ENCODE assay signal across 8 cellular contexts in the genomic region with DNA sequence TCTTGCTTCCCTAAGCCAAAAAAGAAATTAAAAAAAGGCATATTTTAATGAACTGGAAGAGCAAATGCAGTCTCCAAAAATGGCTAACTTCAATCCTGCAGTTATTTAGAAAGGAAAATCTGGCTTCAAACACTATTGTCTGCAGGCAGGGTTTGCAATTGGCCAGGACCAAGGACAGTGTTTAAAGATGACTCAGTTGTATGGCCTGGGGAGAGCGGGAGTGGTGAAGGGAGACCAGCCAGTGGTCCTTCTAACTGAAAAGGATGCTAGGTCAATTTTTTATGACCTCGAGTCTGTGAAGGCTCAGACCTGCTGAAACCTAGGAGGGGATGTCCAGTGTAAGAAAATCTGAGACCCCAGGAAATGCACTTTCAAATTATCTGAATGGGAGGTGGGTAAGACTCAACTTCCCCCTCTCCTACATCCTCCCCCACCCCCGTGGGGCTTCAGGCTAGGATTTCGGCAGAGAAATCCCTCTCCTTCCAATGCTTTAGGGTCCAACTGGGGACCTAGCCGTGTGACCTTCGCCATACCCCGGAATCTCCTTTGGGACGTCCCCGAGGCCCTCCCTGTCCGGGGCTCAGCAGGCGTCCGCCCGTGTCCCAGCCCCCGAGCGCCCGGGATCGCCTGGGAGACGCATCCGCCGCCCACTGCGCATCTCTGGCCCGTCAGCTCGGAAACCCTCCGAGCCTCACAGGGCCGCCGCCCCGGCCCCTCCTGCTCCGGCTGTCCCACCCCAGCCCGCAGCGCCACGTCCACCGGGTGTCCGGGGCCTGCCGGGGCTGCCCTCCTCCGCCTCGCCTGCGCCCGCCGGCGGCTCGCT. TPM values are rescaled to one million over a fixed set of nuclear protein-coding genes. Genes with fewer than 3 reads are reported as not detected.
DNase-seq lines count a peak whose midpoint lies in the region; ATAC-seq, FAIRE-seq and TF ChIP-seq lines count a peak whose summit lies in the region.

No MANE protein-coding gene starts in this region.

- FAIRE-seq in bronchial epithelial cell (lab: Jason Lieb, UNC): no peak

- TF ChIP-seq CTCF in GM12875 (IDR thresholded peaks at IDR 0.05; ENCODE audit: borderline replicate concordance, insufficient read depth, low read depth, low read length) (no peak), bronchial epithelial cell (IDR thresholded peaks at IDR 0.05; ENCODE audit: insufficient read depth, low read length, severe bottlenecking) (no peak)

- peak overlapping the region; percentile 35 for H3K4me3 ChIP-seq in GM12875 (ENCODE audit: low read depth, low read length)
- H3K4me3 ChIP-seq in bronchial epithelial cell (ENCODE audit: low read depth, low read length): peak overlapping the region; percentile 6

- peak; percentile 25 for ATAC-seq in HG02840 (IDR thresholded peaks at IDR 0.05; ENCODE audit: low FRiP score, unreplicated experiment)

- peaks cover 8% of the 10 kb centered on the region for H3K27me3 ChIP-seq in bronchial epithelial cell (ENCODE audit: control insufficient read depth, insufficient read depth, low read length)

- DNase-seq in ACHN (peak; percentile 48), NCI-H526 (lab: John Stamatoyannopoulos, UW) (peak; percentile 34 to 94), bronchial epithelial cell (ENCODE audit: low read depth) (peak; percentile 34), kidney tubule cell (ENCODE audit: low spot score) (peak; percentile 42), NK-92 (lab: John Stamatoyannopoulos, UW; ENCODE audit: unreplicated experiment) (no peak)
- DNase-seq in stimulated activated naive CD4-positive, alpha-beta T cell treated with Interleukin-2 at 50 U/mL for 16 hours (lab: John Stamatoyannopoulos, UW): peak; percentile 29

- in situ Hi-C loops in ACHN (cut with HindIII; ENCODE audit: low pct_ligation_motif_present, low pct_unique_long_range_greater_than_20kb, low sequenced_read_pairs): no loop called here

- H3K36me3 ChIP-seq in bronchial epithelial cell (ENCODE audit: control insufficient read depth, insufficient read depth, low read length): no peaks in the 10 kb centered on the region

RNA-seq across cellular contexts. Expression of a gene that starts 0.6 kb away (rescaled TPM):
- total RNA-seq in bronchial epithelial cell: under 0.01 TPM in 1 of 2 replicates, not detected in the other

RNA-seq across cellular contexts. Expression of a gene that starts 45.0 kb away (rescaled TPM):
- 13.2 and 17.0 TPM in 2 replicates for total RNA-seq in bronchial epithelial cell
